In genomic region chr1:39196244-39197215, GRCh38 we compare ENCODE assay signal across 1 cellular context.
TF ChIP-seq lines count a peak whose summit lies in the region.

No MANE protein-coding gene starts in this region.

TF ChIP-seq in GM12878, 131 proteins besides CTCF, POLR2A, EP300 and RAD21 (continued from another document and continues in another):
- TF ChIP-seq REST (IDR thresholded peaks at IDR 0.05; ENCODE audit: low read depth, low read length): no peak
- TF ChIP-seq SRF (IDR thresholded peaks at IDR 0.05; ENCODE audit: low read depth in 2 of 2, low read length in 2 of 2): no peak
- no peak for TF ChIP-seq RELA (IDR thresholded peaks at IDR 0.05; ENCODE audit: borderline replicate concordance, partially characterized antibody)
- no peak for TF ChIP-seq HCFC1 (IDR thresholded peaks at IDR 0.05; ENCODE audit: low read length)
- no peak for TF ChIP-seq ZSCAN29 (IDR thresholded peaks at IDR 0.05)
- no peak for TF ChIP-seq RBBP5 (conservative IDR thresholded peaks at IDR 0.05)
- peak; percentile 49 for TF ChIP-seq PBX3 (IDR thresholded peaks at IDR 0.05; ENCODE audit: insufficient replicate concordance, low read depth, low read length)
- TF ChIP-seq ZNF384 (IDR thresholded peaks at IDR 0.05; ENCODE audit: borderline replicate concordance, low read depth, low read length): no peak
- TF ChIP-seq RB1 (IDR thresholded peaks at IDR 0.05; ENCODE audit: borderline replicate concordance): no peak
- no peak for TF ChIP-seq MTA3 (IDR thresholded peaks at IDR 0.05; ENCODE audit: borderline replicate concordance, low read length)
- no peak for TF ChIP-seq RAD51 (IDR thresholded peaks at IDR 0.05)
- TF ChIP-seq HDAC6 (IDR thresholded peaks at IDR 0.05; ENCODE audit: unreplicated experiment): no peak
- TF ChIP-seq YBX1 (IDR thresholded peaks at IDR 0.05): no peak
- TF ChIP-seq SMAD5 (IDR thresholded peaks at IDR 0.05; ENCODE audit: low read depth): no peak
- TF ChIP-seq TCF3 (IDR thresholded peaks at IDR 0.05; ENCODE audit: borderline replicate concordance, insufficient read depth, low read depth, low read length): no peak
- no peak for TF ChIP-seq LARP7 (IDR thresholded peaks at IDR 0.05)
- TF ChIP-seq ZBTB11 (CRISPR knock-in tag; IDR thresholded peaks at IDR 0.05): no peak
- no peak for TF ChIP-seq FOXK2 (IDR thresholded peaks at IDR 0.05)
- TF ChIP-seq POLR2AphosphoS2 (IDR thresholded peaks at IDR 0.05; ENCODE audit: low read depth, low read length): no peak
- no peak for TF ChIP-seq MAX (IDR thresholded peaks at IDR 0.05; ENCODE audit: low read depth, low read length)
- no peak for TF ChIP-seq E2F4 (IDR thresholded peaks at IDR 0.05; ENCODE audit: low read depth, low read length)
- 0 out of 2 replicates have a peak, but pooled peaks have one; percentile 37 for TF ChIP-seq BCL11A (IDR thresholded peaks at IDR 0.05; ENCODE audit: low read depth, low read length)
- TF ChIP-seq CREM (IDR thresholded peaks at IDR 0.05; ENCODE audit: low read depth): peak; percentile 43; the same call in 1 of the 2 replicates
- 0 out of 2 replicates have a peak, but pooled peaks have one; percentile 23 for TF ChIP-seq MXI1 (IDR thresholded peaks at IDR 0.05; ENCODE audit: low read depth, low read length)
- no peak for TF ChIP-seq EZH2 (IDR thresholded peaks at IDR 0.05; ENCODE audit: borderline replicate concordance, control insufficient read depth, low read depth, low read length)
- TF ChIP-seq ATF7 (IDR thresholded peaks at IDR 0.05; ENCODE audit: low read depth): peak; percentile 76
- TF ChIP-seq SREBF2 (IDR thresholded peaks at IDR 0.05; ENCODE audit: low read length): no peak
- TF ChIP-seq HDGF (IDR thresholded peaks at IDR 0.05): no peak
- no peak; the same call in 1 of the 2 replicates for TF ChIP-seq GATAD2B (conservative IDR thresholded peaks at IDR 0.05; ENCODE audit: low read depth)
- no peak for TF ChIP-seq MYC (IDR thresholded peaks at IDR 0.05; ENCODE audit: insufficient read depth, insufficient read length, insufficient replicate concordance, low read length, severe bottlenecking)
- no peak for TF ChIP-seq ZNF24 (IDR thresholded peaks at IDR 0.05)
- TF ChIP-seq IRF3 (IDR thresholded peaks at IDR 0.05): no peak
- TF ChIP-seq BCLAF1 (IDR thresholded peaks at IDR 0.05): no peak
- peak in 1 of 2 experiments; percentile 37; a peak in 2 of 4 replicates for TF ChIP-seq IKZF2 (IDR thresholded peaks at IDR 0.05)
- no peak for TF ChIP-seq ATF3 (IDR thresholded peaks at IDR 0.05; ENCODE audit: borderline replicate concordance, extremely low read depth, low read depth, low read length)
- 0 out of 2 replicates have a peak, but pooled peaks have one; percentile 60 for TF ChIP-seq ZBED1 (IDR thresholded peaks at IDR 0.05; ENCODE audit: borderline replicate concordance)
- TF ChIP-seq RFX5 (IDR thresholded peaks at IDR 0.05; ENCODE audit: low read depth, low read length): no peak
- TF ChIP-seq RUNX3 (IDR thresholded peaks at IDR 0.05; ENCODE audit: low read length): peak; percentile 94
- no peak for TF ChIP-seq E2F8 (IDR thresholded peaks at IDR 0.05; ENCODE audit: low read depth, partially characterized antibody)
- TF ChIP-seq PRDM15 (CRISPR knock-in tag; IDR thresholded peaks at IDR 0.05): no peak
- no peak for TF ChIP-seq TCF12 (IDR thresholded peaks at IDR 0.05; ENCODE audit: low read depth, low read length)
- no peak; the same call in 1 of the 2 replicates for TF ChIP-seq FOXM1 (IDR thresholded peaks at IDR 0.05; ENCODE audit: low read depth, low read length)
- TF ChIP-seq YY1 (IDR thresholded peaks at IDR 0.05; ENCODE audit: low read depth, low read length): no peak
